In the genomic region with DNA sequence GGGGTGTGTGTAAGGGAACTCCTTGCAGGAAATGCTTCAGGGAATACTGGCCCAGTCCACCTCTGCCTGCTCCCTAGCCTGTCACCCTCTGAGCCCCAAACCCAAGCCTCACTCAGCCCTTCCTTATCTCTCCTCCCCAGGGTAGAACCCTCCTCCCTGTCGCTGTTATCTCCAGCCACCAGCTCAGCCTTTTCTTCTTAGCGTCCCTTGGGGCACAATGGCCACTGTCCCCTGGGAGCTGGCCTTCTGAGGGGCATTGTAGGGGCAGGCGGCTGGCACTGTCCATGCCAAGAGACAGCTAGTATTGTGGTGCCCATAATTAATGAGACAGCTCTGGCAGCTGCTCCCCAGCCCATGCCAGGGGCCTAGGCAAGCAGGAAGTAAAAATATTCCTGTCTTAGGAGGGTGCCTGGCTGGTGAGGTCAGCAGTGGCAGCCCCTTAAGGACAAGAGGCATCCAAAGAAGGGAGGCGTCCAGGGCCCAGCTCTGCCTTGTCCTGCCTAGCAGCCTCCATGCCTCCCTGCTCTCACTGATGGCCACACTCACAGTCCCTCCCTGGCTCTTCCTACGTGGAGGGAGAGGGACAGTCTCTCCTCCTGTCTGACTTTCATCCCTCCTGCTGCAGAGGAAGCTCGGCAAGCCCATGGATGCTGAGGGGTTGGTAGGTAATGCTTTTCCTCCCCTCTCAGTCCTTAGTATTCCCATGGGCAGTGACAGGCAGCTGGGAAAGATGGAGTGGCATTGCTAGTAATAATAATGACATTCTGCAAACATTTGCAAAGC, we compare ENCODE assay signal across 1 cellular context.
TF ChIP-seq lines count a peak whose summit lies in the region.

No MANE protein-coding gene starts in this region.

TF ChIP-seq in H1, 55 proteins besides CTCF, POLR2A, EP300 and RAD21 (continued from another document):
- TF ChIP-seq RFX5 (IDR thresholded peaks at IDR 0.05; ENCODE audit: borderline replicate concordance, low read depth, low read length) (no peak), YY1 (IDR thresholded peaks at IDR 0.05; ENCODE audit: low read depth, low read length) (no peak), EZH2 (IDR thresholded peaks at IDR 0.05; ENCODE audit: low read depth, low read length, severe bottlenecking) (no peak), CTBP2 (IDR thresholded peaks at IDR 0.05; ENCODE audit: borderline replicate concordance, insufficient read depth, insufficient read length, low read length) (no peak), SP1 (IDR thresholded peaks at IDR 0.05; ENCODE audit: low read depth, low read length) (no peak), SIX5 (IDR thresholded peaks at IDR 0.05; ENCODE audit: low read depth, low read length) (no peak), JUND (IDR thresholded peaks at IDR 0.05; ENCODE audit: low read length) (no peak), TAF1 (IDR thresholded peaks at IDR 0.05; ENCODE audit: low read depth, low read length) (no peak), SP2 (IDR thresholded peaks at IDR 0.05; ENCODE audit: low read length) (no peak), SUZ12 (IDR thresholded peaks at IDR 0.05; ENCODE audit: low read length) (no peak), CREB1 (IDR thresholded peaks at IDR 0.05) (no peak), GTF2F1 (IDR thresholded peaks at IDR 0.05; ENCODE audit: borderline replicate concordance, low read depth, low read length) (no peak)
- TF ChIP-seq, protein P1, sequence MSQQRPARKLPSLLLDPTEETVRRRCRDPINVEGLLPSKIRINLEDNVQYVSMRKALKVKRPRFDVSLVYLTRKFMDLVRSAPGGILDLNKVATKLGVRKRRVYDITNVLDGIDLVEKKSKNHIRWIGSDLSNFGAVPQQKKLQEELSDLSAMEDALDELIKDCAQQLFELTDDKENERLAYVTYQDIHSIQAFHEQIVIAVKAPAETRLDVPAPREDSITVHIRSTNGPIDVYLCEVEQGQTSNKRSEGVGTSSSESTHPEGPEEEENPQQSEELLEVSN (IDR thresholded peaks at IDR 0.05): no peak
- TF ChIP-seq, protein P2, sequence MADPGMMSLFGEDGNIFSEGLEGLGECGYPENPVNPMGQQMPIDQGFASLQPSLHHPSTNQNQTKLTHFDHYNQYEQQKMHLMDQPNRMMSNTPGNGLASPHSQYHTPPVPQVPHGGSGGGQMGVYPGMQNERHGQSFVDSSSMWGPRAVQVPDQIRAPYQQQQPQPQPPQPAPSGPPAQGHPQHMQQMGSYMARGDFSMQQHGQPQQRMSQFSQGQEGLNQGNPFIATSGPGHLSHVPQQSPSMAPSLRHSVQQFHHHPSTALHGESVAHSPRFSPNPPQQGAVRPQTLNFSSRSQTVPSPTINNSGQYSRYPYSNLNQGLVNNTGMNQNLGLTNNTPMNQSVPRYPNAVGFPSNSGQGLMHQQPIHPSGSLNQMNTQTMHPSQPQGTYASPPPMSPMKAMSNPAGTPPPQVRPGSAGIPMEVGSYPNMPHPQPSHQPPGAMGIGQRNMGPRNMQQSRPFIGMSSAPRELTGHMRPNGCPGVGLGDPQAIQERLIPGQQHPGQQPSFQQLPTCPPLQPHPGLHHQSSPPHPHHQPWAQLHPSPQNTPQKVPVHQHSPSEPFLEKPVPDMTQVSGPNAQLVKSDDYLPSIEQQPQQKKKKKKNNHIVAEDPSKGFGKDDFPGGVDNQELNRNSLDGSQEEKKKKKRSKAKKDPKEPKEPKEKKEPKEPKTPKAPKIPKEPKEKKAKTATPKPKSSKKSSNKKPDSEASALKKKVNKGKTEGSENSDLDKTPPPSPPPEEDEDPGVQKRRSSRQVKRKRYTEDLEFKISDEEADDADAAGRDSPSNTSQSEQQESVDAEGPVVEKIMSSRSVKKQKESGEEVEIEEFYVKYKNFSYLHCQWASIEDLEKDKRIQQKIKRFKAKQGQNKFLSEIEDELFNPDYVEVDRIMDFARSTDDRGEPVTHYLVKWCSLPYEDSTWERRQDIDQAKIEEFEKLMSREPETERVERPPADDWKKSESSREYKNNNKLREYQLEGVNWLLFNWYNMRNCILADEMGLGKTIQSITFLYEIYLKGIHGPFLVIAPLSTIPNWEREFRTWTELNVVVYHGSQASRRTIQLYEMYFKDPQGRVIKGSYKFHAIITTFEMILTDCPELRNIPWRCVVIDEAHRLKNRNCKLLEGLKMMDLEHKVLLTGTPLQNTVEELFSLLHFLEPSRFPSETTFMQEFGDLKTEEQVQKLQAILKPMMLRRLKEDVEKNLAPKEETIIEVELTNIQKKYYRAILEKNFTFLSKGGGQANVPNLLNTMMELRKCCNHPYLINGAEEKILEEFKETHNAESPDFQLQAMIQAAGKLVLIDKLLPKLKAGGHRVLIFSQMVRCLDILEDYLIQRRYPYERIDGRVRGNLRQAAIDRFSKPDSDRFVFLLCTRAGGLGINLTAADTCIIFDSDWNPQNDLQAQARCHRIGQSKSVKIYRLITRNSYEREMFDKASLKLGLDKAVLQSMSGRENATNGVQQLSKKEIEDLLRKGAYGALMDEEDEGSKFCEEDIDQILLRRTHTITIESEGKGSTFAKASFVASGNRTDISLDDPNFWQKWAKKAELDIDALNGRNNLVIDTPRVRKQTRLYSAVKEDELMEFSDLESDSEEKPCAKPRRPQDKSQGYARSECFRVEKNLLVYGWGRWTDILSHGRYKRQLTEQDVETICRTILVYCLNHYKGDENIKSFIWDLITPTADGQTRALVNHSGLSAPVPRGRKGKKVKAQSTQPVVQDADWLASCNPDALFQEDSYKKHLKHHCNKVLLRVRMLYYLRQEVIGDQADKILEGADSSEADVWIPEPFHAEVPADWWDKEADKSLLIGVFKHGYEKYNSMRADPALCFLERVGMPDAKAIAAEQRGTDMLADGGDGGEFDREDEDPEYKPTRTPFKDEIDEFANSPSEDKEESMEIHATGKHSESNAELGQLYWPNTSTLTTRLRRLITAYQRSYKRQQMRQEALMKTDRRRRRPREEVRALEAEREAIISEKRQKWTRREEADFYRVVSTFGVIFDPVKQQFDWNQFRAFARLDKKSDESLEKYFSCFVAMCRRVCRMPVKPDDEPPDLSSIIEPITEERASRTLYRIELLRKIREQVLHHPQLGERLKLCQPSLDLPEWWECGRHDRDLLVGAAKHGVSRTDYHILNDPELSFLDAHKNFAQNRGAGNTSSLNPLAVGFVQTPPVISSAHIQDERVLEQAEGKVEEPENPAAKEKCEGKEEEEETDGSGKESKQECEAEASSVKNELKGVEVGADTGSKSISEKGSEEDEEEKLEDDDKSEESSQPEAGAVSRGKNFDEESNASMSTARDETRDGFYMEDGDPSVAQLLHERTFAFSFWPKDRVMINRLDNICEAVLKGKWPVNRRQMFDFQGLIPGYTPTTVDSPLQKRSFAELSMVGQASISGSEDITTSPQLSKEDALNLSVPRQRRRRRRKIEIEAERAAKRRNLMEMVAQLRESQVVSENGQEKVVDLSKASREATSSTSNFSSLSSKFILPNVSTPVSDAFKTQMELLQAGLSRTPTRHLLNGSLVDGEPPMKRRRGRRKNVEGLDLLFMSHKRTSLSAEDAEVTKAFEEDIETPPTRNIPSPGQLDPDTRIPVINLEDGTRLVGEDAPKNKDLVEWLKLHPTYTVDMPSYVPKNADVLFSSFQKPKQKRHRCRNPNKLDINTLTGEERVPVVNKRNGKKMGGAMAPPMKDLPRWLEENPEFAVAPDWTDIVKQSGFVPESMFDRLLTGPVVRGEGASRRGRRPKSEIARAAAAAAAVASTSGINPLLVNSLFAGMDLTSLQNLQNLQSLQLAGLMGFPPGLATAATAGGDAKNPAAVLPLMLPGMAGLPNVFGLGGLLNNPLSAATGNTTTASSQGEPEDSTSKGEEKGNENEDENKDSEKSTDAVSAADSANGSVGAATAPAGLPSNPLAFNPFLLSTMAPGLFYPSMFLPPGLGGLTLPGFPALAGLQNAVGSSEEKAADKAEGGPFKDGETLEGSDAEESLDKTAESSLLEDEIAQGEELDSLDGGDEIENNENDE (IDR thresholded peaks at IDR 0.05; ENCODE audit: insufficient replicate concordance, low read length): no peak
